8 cellular contexts compared by ENCODE assay signal in the genomic region with DNA sequence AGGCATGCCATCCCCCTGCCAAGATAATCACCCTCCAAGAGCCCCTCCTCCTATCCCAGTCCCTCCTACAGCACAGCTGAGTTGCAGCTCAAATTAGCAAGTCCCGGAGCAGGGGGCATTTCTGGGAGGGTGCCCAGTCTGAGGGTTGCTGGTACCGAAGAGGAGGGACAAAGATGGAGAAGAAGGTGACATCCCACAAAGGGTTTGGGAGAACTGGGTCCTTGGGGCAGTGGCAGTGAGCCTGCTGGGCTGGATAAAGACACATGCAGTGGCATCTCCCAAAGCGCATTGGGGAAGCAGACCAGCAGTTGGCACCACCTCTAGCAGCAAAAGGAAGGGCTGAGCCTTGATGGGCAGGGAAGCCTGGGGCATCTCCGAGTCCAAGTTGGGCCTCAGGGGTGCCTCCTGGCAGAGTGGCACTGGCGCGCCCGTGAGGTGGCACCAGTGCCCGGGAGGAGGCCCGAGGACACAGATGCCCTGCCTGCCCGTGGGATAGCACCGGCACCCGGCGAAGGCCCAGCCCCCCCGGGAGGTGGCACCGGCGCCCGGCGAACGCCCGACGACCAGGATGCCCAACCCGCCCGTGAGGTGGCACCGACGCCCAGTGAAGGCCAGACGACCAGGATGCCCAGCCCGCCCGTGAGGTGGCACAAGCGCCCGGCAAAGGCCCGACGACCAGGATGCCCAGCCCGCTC. TPM values are rescaled to one million over a fixed set of nuclear protein-coding genes. Genes with fewer than 3 reads are reported as not detected.
DNase-seq lines count a peak whose midpoint lies in the region; ATAC-seq and TF ChIP-seq lines count a peak whose summit lies in the region.

No MANE protein-coding gene starts in this region.

- H3K27me3 Mint-ChIP-seq in effector memory CD8-positive, alpha-beta T cell: no peaks in the 10 kb centered on the region

- DNase-seq in T follicular helper cell (ENCODE audit: low read depth) (peak; percentile 6), midbrain (lab: John Stamatoyannopoulos, UW) (peak; percentile 26), upper lobe of right lung (peak; percentile 82), NCI-H187 (lab: John Stamatoyannopoulos, UW) (no peak), T-helper 9 cell (no peak)
- no peak for DNase-seq in effector memory CD8-positive, alpha-beta T cell

- TF ChIP-seq CTCF in upper lobe of right lung (IDR thresholded peaks at IDR 0.05): no peak

- H3K27ac Mint-ChIP-seq in effector memory CD8-positive, alpha-beta T cell: peak overlapping the region; percentile 95 to 97

- intact Hi-C loops in upper lobe of right lung (cut with DNase I): no loop called here

- H3K36me3 Mint-ChIP-seq in effector memory CD8-positive, alpha-beta T cell (ENCODE audit: insufficient read depth): peaks cover 25% of the 10 kb centered on the region

- peak overlapping the region; percentile 80 for H3K4me3 ChIP-seq in upper lobe of right lung

- peak overlapping the region; percentile 90 for H3K27ac ChIP-seq in upper lobe of right lung

- no peaks in the 10 kb centered on the region for H3K27me3 ChIP-seq in upper lobe of right lung

- H3K9me3 ChIP-seq in upper lobe of right lung: no peaks in the 10 kb centered on the region

- H3K4me3 Mint-ChIP-seq in effector memory CD8-positive, alpha-beta T cell: peak overlapping the region; percentile 78 to 89

- ATAC-seq in GM21737 (IDR thresholded peaks at IDR 0.05; ENCODE audit: unreplicated experiment) (peak; percentile 3), upper lobe of right lung (peak; percentile 4), GM19035 (IDR thresholded peaks at IDR 0.05; ENCODE audit: unreplicated experiment) (no peak)
- ATAC-seq in effector memory CD8-positive, alpha-beta T cell (replicated peaks): no peak

- H3K4me1 Mint-ChIP-seq in effector memory CD8-positive, alpha-beta T cell (ENCODE audit: low read depth in 2 of 2): peaks cover 15 to 26% of the 10 kb centered on the region in 2 donors

- peaks cover 27% of the 10 kb centered on the region for H3K4me1 ChIP-seq in upper lobe of right lung

- H3K9me3 Mint-ChIP-seq in effector memory CD8-positive, alpha-beta T cell: no peaks in the 10 kb centered on the region

- no peaks in the 10 kb centered on the region for H3K36me3 ChIP-seq in upper lobe of right lung

RNA-seq across cellular contexts. Expression of a gene that starts 0.6 kb away (rescaled TPM):
- 76.7 TPM for total RNA-seq in upper lobe of right lung

RNA-seq across cellular contexts. Expression of a gene that starts 1.1 kb away (rescaled TPM):
- 3.3 TPM for total RNA-seq in upper lobe of right lung

Comparison
In these comparisons a context has a peak if more than half of its experiments do, and no peak if none do; other contexts are left out.
1. ATAC-seq: peak in GM21737 (single experiment) and upper lobe of right lung (single experiment); none in effector memory CD8-positive, alpha-beta T cell (single experiment) and GM19035 (single experiment).
2. DNase-seq: peak in T follicular helper cell (single experiment), midbrain (single experiment) and upper lobe of right lung (single experiment); none in effector memory CD8-positive, alpha-beta T cell (0 of 3), NCI-H187 (0 of 2) and T-helper 9 cell (single experiment).